In genomic region chr6:2990179-2990931, GRCh38 we compare ENCODE assay signal across 8 cellular contexts. TPM values are rescaled to one million over a fixed set of nuclear protein-coding genes. Genes with fewer than 3 reads are reported as not detected.
DNase-seq lines count a peak whose midpoint lies in the region; ATAC-seq and TF ChIP-seq lines count a peak whose summit lies in the region.

No MANE protein-coding gene starts in this region.

- peaks cover 16% of the 10 kb centered on the region for H3K36me3 Mint-ChIP-seq in central memory CD8-positive, alpha-beta T cell (ENCODE audit: insufficient read depth)

- peak overlapping the region; percentile 92 for H3K27ac Mint-ChIP-seq in central memory CD8-positive, alpha-beta T cell (ENCODE audit: low read depth)

- H3K4me3 ChIP-seq in cardiac muscle cell (peak overlapping the region; percentile 47), Peyer's patch (peak overlapping the region; percentile 61 to 92 (median 82)), thyroid gland (replicated peaks in 1 of 3) (peak overlapping the region in 2 of 3 donors; percentile 67 to 70)

- peak overlapping the region; percentile 100 for H3K27ac ChIP-seq in cardiac muscle cell
- H3K27ac ChIP-seq in Peyer's patch = peak overlapping the region; percentile 91 to 99 (median 99)
- peak overlapping the region; percentile 94 to 98 (median 98) for H3K27ac ChIP-seq in thyroid gland

- peak overlapping the region; percentile 83 for H3K4me3 Mint-ChIP-seq in central memory CD8-positive, alpha-beta T cell

- ATAC-seq in left ventricle myocardium superior (no peak), HG03135 (IDR thresholded peaks at IDR 0.05; ENCODE audit: unreplicated experiment) (no peak), GM21515 (IDR thresholded peaks at IDR 0.05; ENCODE audit: unreplicated experiment) (no peak)
- no peak for ATAC-seq in central memory CD8-positive, alpha-beta T cell (replicated peaks; ENCODE audit: extremely low read depth, poor library complexity, severe bottlenecking)

- H3K9me3 ChIP-seq in cardiac muscle cell (ENCODE audit: low read depth) (no peaks in the 10 kb centered on the region), Peyer's patch (no peaks in the 10 kb centered on the region), thyroid gland (no peaks in the 10 kb centered on the region)

- intact Hi-C loops in left ventricle myocardium superior (cut with micrococcal nuclease) = no loop called here
- intact Hi-C loops in thyroid gland (cut with DNase I) = no loop called here

- no peaks in the 10 kb centered on the region for H3K27me3 Mint-ChIP-seq in central memory CD8-positive, alpha-beta T cell

- H3K4me1 ChIP-seq in cardiac muscle cell (ENCODE audit: low read depth) = peaks cover 24% of the 10 kb centered on the region
- H3K4me1 ChIP-seq in Peyer's patch = peaks cover 0 to 25% (median 7%) of the 10 kb centered on the region in 4 donors
- H3K4me1 ChIP-seq in thyroid gland = peaks cover 6 to 9% of the 10 kb centered on the region in 2 donors

- whole genome bisulfite sequencing in thyroid gland, 2 donors = 9 to 10% methylated on average over 19 of the region's 19 CpGs

- TF ChIP-seq CTCF in cardiac muscle cell (IDR thresholded peaks at IDR 0.05; ENCODE audit: low read depth, low read length) (no peak), Peyer's patch (IDR thresholded peaks at IDR 0.05) (no peak), thyroid gland (IDR thresholded peaks at IDR 0.05) (no peak)

- no peaks in the 10 kb centered on the region for H3K9me3 Mint-ChIP-seq in central memory CD8-positive, alpha-beta T cell

- DNase-seq in cardiac muscle cell (ENCODE audit: low read depth in 1 of 2, low spot score in 1 of 2) (peak; percentile 48 to 62), left ventricle myocardium superior (no peak), Peyer's patch (peak; percentile 30 to 70 (median 64)), medulla oblongata (ENCODE audit: extremely low spot score) (peak; percentile 73), thyroid gland (peak; percentile 48 to 49)
- no peak for DNase-seq in central memory CD8-positive, alpha-beta T cell (ENCODE audit: low spot score in 2 of 2)

- H3K4me1 Mint-ChIP-seq in central memory CD8-positive, alpha-beta T cell = peaks cover 24% of the 10 kb centered on the region

- H3K27me3 ChIP-seq in cardiac muscle cell (no peaks in the 10 kb centered on the region), Peyer's patch (no peaks in the 10 kb centered on the region), thyroid gland (no peaks in the 10 kb centered on the region)

- TF ChIP-seq POLR2A in Peyer's patch (IDR thresholded peaks at IDR 0.05) = peak in 1 of 2 donors; percentile 26
- peak in 1 of 2 donors; percentile 51 for TF ChIP-seq POLR2A in thyroid gland (IDR thresholded peaks at IDR 0.05)

- no peaks in the 10 kb centered on the region for H3K36me3 ChIP-seq in cardiac muscle cell
- H3K36me3 ChIP-seq in Peyer's patch = no peaks in the 10 kb centered on the region
- H3K36me3 ChIP-seq in thyroid gland = no peaks in the 10 kb centered on the region

RNA-seq across cellular contexts. Expression of gene NQO2, which starts 9.3 kb away (rescaled TPM):
- 38.7 and 42.7 TPM in 2 replicates for total RNA-seq in cardiac muscle cell
- polyA plus RNA-seq in cardiac muscle cell = 92.8 and 103 TPM in 2 replicates
- 59.6 TPM for total RNA-seq in left ventricle myocardium superior
- 10 to 100 TPM; 22.1 to 60.8 (median 29.3) TPM for total RNA-seq in Peyer's patch
- 10 to 100 TPM; 20.7 to 43.0 (median 36.3) TPM for total RNA-seq in thyroid gland

RNA-seq across cellular contexts. Expression of gene SERPINB6, which starts 19.0 kb away (rescaled TPM):
- total RNA-seq in cardiac muscle cell = 83.4 and 122 TPM in 2 replicates
- 91.8 and 118 TPM in 2 replicates for polyA plus RNA-seq in cardiac muscle cell
- total RNA-seq in left ventricle myocardium superior = 277 TPM
- total RNA-seq in Peyer's patch = 100 to 1,000 TPM; 170 to 462 (median 219) TPM
- total RNA-seq in thyroid gland = 100 to 1,000 TPM; 151 to 210 (median 171) TPM

Comparison
In these comparisons a context has a peak if more than half of its experiments do, and no peak if none do; other contexts are left out.
1. DNase-seq: peak in cardiac muscle cell (2 of 2), Peyer's patch (3 of 3), medulla oblongata (single experiment) and thyroid gland (2 of 2); none in left ventricle myocardium superior (single experiment) and central memory CD8-positive, alpha-beta T cell (0 of 2).
2. Peak in every context shown above with its lines, with median percentiles within 50 percentile points of each other: H3K27ac ChIP-seq and H3K4me3 ChIP-seq.